1 cellular context compared by ENCODE assay signal in genomic region chr7:28448708-28449107, GRCh38.
TF ChIP-seq lines count a peak whose summit lies in the region.

No MANE protein-coding gene starts in this region.

TF ChIP-seq in GM12878, 131 proteins besides CTCF, POLR2A, EP300 and RAD21 (continued from another document):
- TF ChIP-seq EZH2 (IDR thresholded peaks at IDR 0.05; ENCODE audit: borderline replicate concordance, control insufficient read depth, low read depth, low read length), result no peak
- no peak for TF ChIP-seq EGR1 (IDR thresholded peaks at IDR 0.05; ENCODE audit: borderline replicate concordance in 1 of 2, low read depth in 2 of 2, low read length in 2 of 2)
- no peak for TF ChIP-seq SMC3 (IDR thresholded peaks at IDR 0.05; ENCODE audit: borderline replicate concordance, low read length)
- no peak for TF ChIP-seq SP1 (IDR thresholded peaks at IDR 0.05; ENCODE audit: low read depth, low read length)
- no peak for TF ChIP-seq IRF4 (IDR thresholded peaks at IDR 0.05; ENCODE audit: low read depth, low read length)
- peak; percentile 24; the same call in 1 of the 2 replicates for TF ChIP-seq SPI1 (IDR thresholded peaks at IDR 0.05; ENCODE audit: borderline replicate concordance, insufficient read depth, low read depth, low read length)
- TF ChIP-seq MEF2B (IDR thresholded peaks at IDR 0.05; ENCODE audit: partially characterized antibody, poor library complexity, severe bottlenecking), result no peak
- TF ChIP-seq BCL3 (IDR thresholded peaks at IDR 0.05; ENCODE audit: borderline replicate concordance, insufficient read depth, low read depth, low read length, poor library complexity, severe bottlenecking), result peak; percentile 22
- no peak for TF ChIP-seq E4F1 (IDR thresholded peaks at IDR 0.05; ENCODE audit: borderline replicate concordance, partially characterized antibody)
- no peak for TF ChIP-seq NBN (IDR thresholded peaks at IDR 0.05)
- TF ChIP-seq PAX8 (IDR thresholded peaks at IDR 0.05), result no peak
- no peak for TF ChIP-seq E2F8 (IDR thresholded peaks at IDR 0.05; ENCODE audit: low read depth, partially characterized antibody)
- no peak for TF ChIP-seq ZNF384 (IDR thresholded peaks at IDR 0.05; ENCODE audit: borderline replicate concordance, low read depth, low read length)
- TF ChIP-seq NRF1 (conservative IDR thresholded peaks at IDR 0.05; ENCODE audit: low read depth, low read length), result no peak
- no peak for TF ChIP-seq SKIL (IDR thresholded peaks at IDR 0.05; ENCODE audit: low read depth, poor library complexity, severe bottlenecking)
- TF ChIP-seq TCF7 (IDR thresholded peaks at IDR 0.05; ENCODE audit: borderline replicate concordance), result no peak
